Comparison of ENCODE assay signal across 16 cellular contexts in genomic region chr18:3148930-3149535, GRCh38.
DNase-seq lines count a peak whose midpoint lies in the region; ATAC-seq, FAIRE-seq and TF ChIP-seq lines count a peak whose summit lies in the region.
"Had no signal": no experiment of that assay in that cellular context is flagged by ENCODE, and none has a peak within 500 bp of the region (broad histone marks: within the 10 kb centered on the region; RNA-seq: fewer than 3 reads in every experiment).

No MANE protein-coding gene starts in this region.

- no peak overlapping the region for H2BK20ac ChIP-seq in IMR-90 (ENCODE audit: low read depth, low read length)

- H3K56ac ChIP-seq in IMR-90 (ENCODE audit: extremely low read depth, insufficient read depth, low read length): no peak overlapping the region

- H4K91ac ChIP-seq in IMR-90 (ENCODE audit: insufficient read depth, low read depth, low read length) (no peak overlapping the region), mesenchymal stem cell (ENCODE audit: low read length) (no peak overlapping the region)

- H3K9me1 ChIP-seq in IMR-90 (ENCODE audit: insufficient read depth, low read length): no peaks in the 10 kb centered on the region

- H3K27me3 ChIP-seq in IMR-90 (ENCODE audit: control insufficient read depth, insufficient read depth, low read length) (no peaks in the 10 kb centered on the region; the same call in 1 of the 2 replicates), mesenchymal stem cell (ENCODE audit: control insufficient read depth in 1 of 2, insufficient read depth in 1 of 2, low read length in 2 of 2) (peaks cover 0 to 12% of the 10 kb centered on the region in 2 experiments)
- H3K27me3 ChIP-seq: heart right ventricle, neural progenitor cell, spleen, thyroid gland had no signal

- no peaks in the 10 kb centered on the region for H3K36me3 Mint-ChIP-seq in activated T-helper 1 cell treated with anti-CD3 and anti-CD28 coated beads, Interleukin-12 subunit alpha, Interleukin-12 subunit beta, Interleukin-2, Interleukin-4 antibody, amounts not matched to agents 30 ng/mL and 10 ng/mL and 1 ng/mL, durations not matched to agents 14 hours and 24 hours and 36 hours (ENCODE audit: low read depth)
- H3K36me3 Mint-ChIP-seq: neural progenitor cell had no signal

- no peak overlapping the region for H2BK12ac ChIP-seq in mesenchymal stem cell (ENCODE audit: low read length in 2 of 2)

- peak; percentile 61 for FAIRE-seq in D721Med (lab: Jason Lieb, UNC)

- no peaks in the 10 kb centered on the region for H3K9me3 Mint-ChIP-seq in activated T-helper 1 cell treated with anti-CD3 and anti-CD28 coated beads, Interleukin-12 subunit alpha, Interleukin-12 subunit beta, Interleukin-2, Interleukin-4 antibody, amounts not matched to agents 30 ng/mL and 10 ng/mL and 1 ng/mL, durations not matched to agents 14 hours and 24 hours and 36 hours
- H3K9me3 Mint-ChIP-seq: neural progenitor cell; T-helper 1 cell treated with Interleukin-12 subunit alpha and Interleukin-12 subunit beta and Interleukin-4 antibody, amounts not matched to agents 30 μg/mL and 1 μg/mL, for 36 hours had no signal

- TF ChIP-seq CTCF in D721Med (IDR thresholded peaks at IDR 0.05; ENCODE audit: insufficient read depth, missing control alignments): no peak
- TF ChIP-seq CTCF in IMR-90 (conservative IDR thresholded peaks at IDR 0.05; ENCODE audit: low read depth, low read length): no peak

- intact Hi-C loops in IMR-90 (cut with micrococcal nuclease): no loop called here
- intact Hi-C loops in activated T-helper 1 cell treated with anti-CD3 and anti-CD28 coated beads, Interleukin-12 subunit alpha, Interleukin-12 subunit beta, Interleukin-2, Interleukin-4 antibody, amounts not matched to agents 30 ng/mL and 10 ng/mL and 1 ng/mL, durations not matched to agents 14 hours and 24 hours and 36 hours (cut with micrococcal nuclease): loop anchor here (2.0 kb wide), 1 partner anchor 20 kb away; no protein-coding TSS in a partner anchor

- TF ChIP-seq RAD21 in IMR-90 (IDR thresholded peaks at IDR 0.05; ENCODE audit: low read length): no peak

- H3K9ac ChIP-seq in IMR-90 (ENCODE audit: low read depth, low read length): no peak overlapping the region
- H3K9ac ChIP-seq in mesenchymal stem cell (ENCODE audit: low read length): no peak overlapping the region
- H3K9ac ChIP-seq: neural progenitor cell had no signal

- H2AFZ ChIP-seq in IMR-90 (replicated peaks; ENCODE audit: low read length, poor library complexity) (no peak overlapping the region), mesenchymal stem cell (ENCODE audit: low read depth, low read length) (no peak overlapping the region)
- H2AFZ ChIP-seq: neural progenitor cell had no signal

- H3K4me1 ChIP-seq in IMR-90 (ENCODE audit: control insufficient read depth, insufficient read depth, low read length) (no peaks in the 10 kb centered on the region), mesenchymal stem cell (ENCODE audit: control insufficient read depth, insufficient read depth, low read depth, low read length) (peaks cover 2% of the 10 kb centered on the region)
- H3K4me1 ChIP-seq: neural progenitor cell, thyroid gland had no signal

- H3K27ac ChIP-seq in IMR-90 (ENCODE audit: insufficient read depth, low read length): no peak overlapping the region
- H3K27ac ChIP-seq in mesenchymal stem cell (ENCODE audit: low read length, poor library complexity, severe bottlenecking): no peak overlapping the region
- H3K27ac ChIP-seq: heart right ventricle, neural progenitor cell, spleen, thyroid gland had no signal

- H3K23ac ChIP-seq in IMR-90 (ENCODE audit: low read depth, low read length): no peak overlapping the region
- H3K23ac ChIP-seq in mesenchymal stem cell (ENCODE audit: low read length in 2 of 2): no peak overlapping the region

- POLR2A ChIA-PET in IMR-90 (lab: Charles Lee; ENCODE audit: unreplicated experiment): no interaction called here

- no peaks in the 10 kb centered on the region for H4K20me1 ChIP-seq in IMR-90 (ENCODE audit: insufficient read depth, low read length)

- H3K79me1 ChIP-seq in IMR-90 (ENCODE audit: low read depth in 1 of 2, low read length in 2 of 2): no peaks in the 10 kb centered on the region
- H3K79me1 ChIP-seq in mesenchymal stem cell (replicated peaks; ENCODE audit: low read length, poor library complexity, severe bottlenecking): no peaks in the 10 kb centered on the region

- BruUV-seq in IMR-90 (replicated peaks; lab: Mats Ljungman, UMichigan): no TSS peak

- H3K36me3 ChIP-seq in IMR-90 (ENCODE audit: control insufficient read depth, insufficient read depth, low read length) (no peaks in the 10 kb centered on the region), mesenchymal stem cell (ENCODE audit: control insufficient read depth in 1 of 2, insufficient read depth in 2 of 2, low read depth in 1 of 2, low read length in 2 of 2) (no peaks in the 10 kb centered on the region)
- H3K36me3 ChIP-seq: neural progenitor cell, spleen, thyroid gland had no signal

- H3K14ac ChIP-seq in IMR-90 (replicated peaks; ENCODE audit: low read depth, low read length) (no peak overlapping the region), mesenchymal stem cell (ENCODE audit: low read length in 2 of 2) (no peak overlapping the region)

- H2BK15ac ChIP-seq in IMR-90 (ENCODE audit: low read depth, low read length): no peak overlapping the region
- no peak overlapping the region for H2BK15ac ChIP-seq in mesenchymal stem cell (ENCODE audit: low read depth, poor library complexity, severe bottlenecking)

- H3K4me3 Mint-ChIP-seq in activated T-helper 1 cell treated with anti-CD3 and anti-CD28 coated beads, Interleukin-12 subunit alpha, Interleukin-12 subunit beta, Interleukin-2, Interleukin-4 antibody, amounts not matched to agents 30 ng/mL and 10 ng/mL and 1 ng/mL, durations not matched to agents 14 hours and 24 hours and 36 hours: no peak overlapping the region
- H3K4me3 Mint-ChIP-seq: neural progenitor cell; T-helper 1 cell treated with Interleukin-12 subunit alpha and Interleukin-12 subunit beta and Interleukin-4 antibody, amounts not matched to agents 30 μg/mL and 1 μg/mL, for 36 hours had no signal

- H3K18ac ChIP-seq in IMR-90 (ENCODE audit: low read depth, low read length): no peak overlapping the region
- no peak overlapping the region for H3K18ac ChIP-seq in mesenchymal stem cell (ENCODE audit: low read depth in 1 of 2, low read length in 2 of 2)

- no peak overlapping the region for H2AK9ac ChIP-seq in IMR-90 (replicated peaks; ENCODE audit: low read depth, low read length, poor library complexity)

- no peak overlapping the region for H4K8ac ChIP-seq in IMR-90 (ENCODE audit: low read depth in 2 of 2, low read length in 2 of 2)
- H4K8ac ChIP-seq in mesenchymal stem cell (ENCODE audit: low read length): no peak overlapping the region

- H2BK5ac ChIP-seq in IMR-90 (ENCODE audit: low read depth, low read length, poor library complexity, severe bottlenecking) (no peak overlapping the region), mesenchymal stem cell (ENCODE audit: low read depth, low read length, poor library complexity, severe bottlenecking) (no peak overlapping the region)

- peaks cover 13% of the 10 kb centered on the region for H3K27me3 Mint-ChIP-seq in activated T-helper 1 cell treated with anti-CD3 and anti-CD28 coated beads, Interleukin-12 subunit alpha, Interleukin-12 subunit beta, Interleukin-2, Interleukin-4 antibody, amounts not matched to agents 30 ng/mL and 10 ng/mL and 1 ng/mL, durations not matched to agents 14 hours and 24 hours and 36 hours (ENCODE audit: insufficient read depth)

- H3K4me2 ChIP-seq in IMR-90 (ENCODE audit: low read depth, low read length) (no peak overlapping the region), mesenchymal stem cell (ENCODE audit: low read length, poor library complexity, severe bottlenecking) (no peak overlapping the region)
- H3K4me2 ChIP-seq: neural progenitor cell had no signal

- H3K4me3 ChIP-seq in IMR-90 (ENCODE audit: insufficient read depth, low read depth, low read length) (no peak overlapping the region), mesenchymal stem cell (ENCODE audit: insufficient read depth in 1 of 2, low read depth in 1 of 2, low read length in 2 of 2) (no peak overlapping the region)
- H3K4me3 ChIP-seq: heart right ventricle, neural progenitor cell, spleen, thyroid gland had no signal

- H3K4ac ChIP-seq in IMR-90 (ENCODE audit: low read depth, low read length) (no peak overlapping the region), mesenchymal stem cell (ENCODE audit: low read depth in 1 of 2, low read length in 2 of 2) (no peak overlapping the region)

- H3K27ac Mint-ChIP-seq in activated T-helper 1 cell treated with anti-CD3 and anti-CD28 coated beads, Interleukin-12 subunit alpha, Interleukin-12 subunit beta, Interleukin-2, Interleukin-4 antibody, amounts not matched to agents 30 ng/mL and 10 ng/mL and 1 ng/mL, durations not matched to agents 14 hours and 24 hours and 36 hours: no peak overlapping the region
- H3K27ac Mint-ChIP-seq: neural progenitor cell; T-helper 1 cell treated with Interleukin-12 subunit alpha and Interleukin-12 subunit beta and Interleukin-4 antibody, amounts not matched to agents 30 μg/mL and 1 μg/mL, for 36 hours had no signal

- H3K9me3 ChIP-seq in IMR-90 (ENCODE audit: control insufficient read depth, insufficient read depth, low read length) (no peaks in the 10 kb centered on the region), mesenchymal stem cell (ENCODE audit: control insufficient read depth, low read length) (no peaks in the 10 kb centered on the region)
- H3K9me3 ChIP-seq: heart right ventricle, thyroid gland had no signal

- ATAC-seq in IMR-90 (ENCODE audit: low read depth): no peak
- no peak for ATAC-seq in GM21381 (IDR thresholded peaks at IDR 0.05; ENCODE audit: unreplicated experiment)

- H2AK5ac ChIP-seq in IMR-90 (ENCODE audit: low read depth, low read length) (no peak overlapping the region), mesenchymal stem cell (ENCODE audit: low read length, severe bottlenecking) (no peak overlapping the region)

- no peak overlapping the region for H4K5ac ChIP-seq in IMR-90 (ENCODE audit: low read depth, low read length)

- H2BK120ac ChIP-seq in IMR-90 (ENCODE audit: low read depth, low read length): no peak overlapping the region
- no peak overlapping the region for H2BK120ac ChIP-seq in mesenchymal stem cell (ENCODE audit: low read depth, low read length)

- in situ Hi-C loops in IMR-90 (cut with MboI; ENCODE audit: low sequenced_read_pairs): no loop called here

- CTCF ChIA-PET in IMR-90 (lab: Yijun Ruan, JAX): interaction anchor here (0.8 kb wide), 1 partner anchor 65 kb away, joined by 3 read pairs; no protein-coding TSS in a partner anchor

- H3K4me1 Mint-ChIP-seq in activated T-helper 1 cell treated with anti-CD3 and anti-CD28 coated beads, Interleukin-12 subunit alpha, Interleukin-12 subunit beta, Interleukin-2, Interleukin-4 antibody, amounts not matched to agents 30 ng/mL and 10 ng/mL and 1 ng/mL, durations not matched to agents 14 hours and 24 hours and 36 hours (ENCODE audit: low read depth): peaks cover 7% of the 10 kb centered on the region
- H3K4me1 Mint-ChIP-seq: neural progenitor cell had no signal

- no peak for DNase-seq in D721Med (ENCODE audit: insufficient read length, low spot score)
- DNase-seq in IMR-90: peak; percentile 5
- peak; percentile 53 for DNase-seq in amniotic epithelial cell (ENCODE audit: low read depth)
- DNase-seq in mesenchymal stem cell: peak; percentile 38
- no peak for DNase-seq in AG08395 (ENCODE audit: low spot score)
- no peak for DNase-seq in activated T-helper 1 cell treated with anti-CD3 and anti-CD28 coated beads, Interleukin-12 subunit alpha, Interleukin-12 subunit beta, Interleukin-2, Interleukin-4 antibody, amounts not matched to agents 30 ng/mL and 10 ng/mL and 1 ng/mL, durations not matched to agents 14 hours and 24 hours and 36 hours (ENCODE audit: low spot score)
- DNase-seq: activated effector memory CD4-positive, alpha-beta T cell treated with anti-CD3 and anti-CD28 coated beads, Interleukin-2, amount 50 U/mL, for 16 hours; effector memory CD4-positive, alpha-beta T cell; heart right ventricle; KG1; NCI-H187 treated with DMSO at 0.1 percent for 48 hours; spleen; thyroid gland had no signal

- dilution Hi-C loops in IMR-90 (cut with HindIII; ENCODE audit: low sequenced_read_pairs, unreplicated experiment): no loop called here

- no peak for TF ChIP-seq POLR2A in IMR-90 (IDR thresholded peaks at IDR 0.05; ENCODE audit: low read depth, low read length)

- 10% methylated on average over 2 of the region's 4 CpGs; no CpG with 5 or more reads in 1 of the 2 experiments for WGBS in IMR-90 (ENCODE audit: extremely low coverage in 2 of 2, insufficient read length in 1 of 2), 2 experiments
- 52% methylated on average over 3 of the region's 4 CpGs for WGBS in mesenchymal stem cell

Comparison
In these comparisons a context has a peak if more than half of its experiments do, and no peak if none do; other contexts are left out.
1. DNase-seq: peak in IMR-90 (single experiment), amniotic epithelial cell (single experiment) and mesenchymal stem cell (single experiment); none in D721Med (single experiment), AG08395 (single experiment) and activated T-helper 1 cell treated with anti-CD3 and anti-CD28 coated beads, Interleukin-12 subunit alpha, Interleukin-12 subunit beta, Interleukin-2, Interleukin-4 antibody, amounts not matched to agents 30 ng/mL and 10 ng/mL and 1 ng/mL, durations not matched to agents 14 hours and 24 hours and 36 hours (single experiment).